ENCODE assay signal across 20 cellular contexts in the genomic region with DNA sequence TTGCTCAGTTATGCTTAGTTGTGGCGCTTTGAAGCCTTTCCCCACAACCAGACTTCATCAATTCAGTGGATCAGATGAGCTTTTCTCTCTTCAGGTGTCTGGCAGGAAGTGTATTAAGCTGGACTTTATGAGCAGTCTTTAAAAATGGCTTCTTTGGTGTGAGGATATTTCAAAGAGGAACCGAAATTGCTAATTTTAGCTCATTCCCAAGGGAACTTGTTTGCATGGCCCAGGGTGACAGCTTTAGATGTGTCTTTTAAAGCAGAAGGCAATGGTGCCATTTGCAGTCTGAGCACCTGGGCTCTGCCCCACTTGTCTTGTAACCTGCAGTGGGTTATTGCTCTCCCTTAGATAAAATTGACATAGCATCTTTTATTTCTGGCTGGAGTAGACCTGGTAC.
"Had no signal": no experiment of that assay in that cellular context is flagged by ENCODE, and none has a peak within 500 bp of the region (broad histone marks: within the 10 kb centered on the region; RNA-seq: fewer than 3 reads in every experiment).

No MANE protein-coding gene starts in this region.

- H3K36me3 ChIP-seq: prostate gland, right atrium auricular region, thoracic aorta, tibial nerve, upper lobe of right lung, uterus had no signal

- H3K36me3 Mint-ChIP-seq: mesothelial cell of epicardium; naive B cell; stimulated activated memory B cell treated with anti-CD40 and anti-IgM and Interleukin-4, amounts not matched to agents 10 μg/mL and 1 μg/mL and 100 μg/mL, for 72 hours had no signal

- H3K4me1 ChIP-seq: prostate gland, right atrium auricular region, tibial nerve, upper lobe of right lung, uterus had no signal

- H3K27ac Mint-ChIP-seq: mesothelial cell of epicardium; natural killer cell treated with Interleukin-12 subunit alpha and Interleukin-12 subunit beta and Interleukin-15 and Interleukin-18, amount 100 ng/mL, for 72 hours; stimulated activated memory B cell treated with anti-CD40 and anti-IgM and Interleukin-4, amounts not matched to agents 10 μg/mL and 1 μg/mL and 100 μg/mL, for 72 hours; stimulated activated naive CD8-positive, alpha-beta T cell treated with anti-CD3 and anti-CD28 coated beads, Interleukin-15, Interleukin-2, amounts not matched to agents 100 ng/mL and 50 ng/mL, for 24 hours had no signal

- H3K27me3 Mint-ChIP-seq: natural killer cell treated with Interleukin-12 subunit alpha and Interleukin-12 subunit beta and Interleukin-15 and Interleukin-18, amount 100 ng/mL, for 72 hours; stimulated activated memory B cell treated with anti-CD40 and anti-IgM and Interleukin-4, amounts not matched to agents 10 μg/mL and 1 μg/mL and 100 μg/mL, for 72 hours had no signal

- H3K4me3 ChIP-seq: dorsolateral prefrontal cortex, mucosa of descending colon, prostate gland, right atrium auricular region, thoracic aorta, tibial nerve, upper lobe of right lung, uterus had no signal

- H3K9me3 Mint-ChIP-seq: mesothelial cell of epicardium; stimulated activated memory B cell treated with anti-CD40 and anti-IgM and Interleukin-4, amounts not matched to agents 10 μg/mL and 1 μg/mL and 100 μg/mL, for 72 hours; stimulated activated naive CD8-positive, alpha-beta T cell treated with anti-CD3 and anti-CD28 coated beads, Interleukin-15, Interleukin-2, amounts not matched to agents 100 ng/mL and 50 ng/mL, for 24 hours had no signal

- DNase-seq: dorsolateral prefrontal cortex; effector CD4-positive, alpha-beta T cell; mesenchymal stem cell; mucosa of descending colon; naive B cell; nucleus accumbens; stimulated activated CD4-positive, alpha-beta T cell treated with anti-CD3 and anti-CD28 coated beads, Interleukin-2, amount 100 ng/mL, for 24 hours; stimulated activated CD4-positive, alpha-beta T cell treated with anti-CD3 and anti-CD28 coated beads, Interleukin-4, amount 100 ng/mL, for 24 hours; upper lobe of right lung; uterus had no signal

- H3K4me1 Mint-ChIP-seq: naive B cell; stimulated activated memory B cell treated with anti-CD40 and anti-IgM and Interleukin-4, amounts not matched to agents 10 μg/mL and 1 μg/mL and 100 μg/mL, for 72 hours had no signal

- H3K9me3 ChIP-seq: mucosa of descending colon, prostate gland, right atrium auricular region, thoracic aorta, tibial nerve, upper lobe of right lung, uterus had no signal

- H3K27me3 ChIP-seq: right atrium auricular region, tibial nerve, upper lobe of right lung, uterus had no signal

- H3K27ac ChIP-seq: dorsolateral prefrontal cortex, prostate gland, right atrium auricular region, thoracic aorta, tibial nerve, upper lobe of right lung, uterus had no signal

- ATAC-seq: left lobe of liver; mucosa of descending colon; natural killer cell treated with Interleukin-12 subunit alpha and Interleukin-12 subunit beta and Interleukin-15 and Interleukin-18, amount 100 ng/mL, for 72 hours; sciatic nerve; stimulated activated memory B cell treated with anti-CD40 and anti-IgM and Interleukin-4, amounts not matched to agents 10 μg/mL and 1 μg/mL and 100 μg/mL, for 72 hours; upper lobe of right lung had no signal

- H3K4me3 Mint-ChIP-seq: mesothelial cell of epicardium; naive B cell; natural killer cell treated with Interleukin-12 subunit alpha and Interleukin-12 subunit beta and Interleukin-15 and Interleukin-18, amount 100 ng/mL, for 72 hours; stimulated activated memory B cell treated with anti-CD40 and anti-IgM and Interleukin-4, amounts not matched to agents 10 μg/mL and 1 μg/mL and 100 μg/mL, for 72 hours; stimulated activated naive CD8-positive, alpha-beta T cell treated with anti-CD3 and anti-CD28 coated beads, Interleukin-15, Interleukin-2, amounts not matched to agents 100 ng/mL and 50 ng/mL, for 24 hours had no signal
